1 cellular context compared by ENCODE assay signal in the genomic region with DNA sequence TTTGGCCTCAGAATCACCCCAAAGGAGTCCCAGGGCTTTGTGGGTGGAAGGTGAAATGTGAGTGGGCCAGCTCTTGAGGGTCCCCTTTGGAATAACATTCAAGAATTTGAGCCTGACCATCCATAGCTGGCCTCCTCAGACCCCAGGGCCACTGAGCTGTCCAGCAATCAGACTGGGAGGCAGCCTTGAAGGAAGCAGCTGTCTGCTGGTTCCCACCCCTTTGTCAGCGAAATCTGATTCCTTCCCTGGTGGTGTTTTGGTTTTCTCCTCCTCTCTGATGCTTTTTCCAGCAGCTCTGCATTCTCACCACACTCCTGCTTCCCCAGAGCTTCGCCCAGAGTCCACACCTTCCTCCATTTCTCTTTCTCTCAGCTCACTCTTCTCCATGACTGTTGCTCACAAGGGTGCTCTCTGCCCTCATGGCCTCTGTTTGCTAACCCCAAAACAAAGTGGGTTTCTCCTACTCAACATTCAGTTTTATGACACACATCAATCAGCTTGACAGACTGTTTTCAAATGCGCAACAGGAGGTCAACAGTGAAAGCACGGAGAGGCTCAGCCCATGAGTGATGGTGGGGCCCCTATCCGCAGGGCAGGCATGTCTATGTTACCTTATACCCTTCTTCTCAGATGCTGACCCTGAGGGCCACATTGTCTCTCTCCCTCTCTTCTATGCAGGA.
TF ChIP-seq lines count a peak whose summit lies in the region.

No MANE protein-coding gene starts in this region.

TF ChIP-seq in HEK293, 187 proteins besides CTCF, POLR2A, EP300 and RAD21 (continued from another document and continues in another):
- TF ChIP-seq, protein P1, sequence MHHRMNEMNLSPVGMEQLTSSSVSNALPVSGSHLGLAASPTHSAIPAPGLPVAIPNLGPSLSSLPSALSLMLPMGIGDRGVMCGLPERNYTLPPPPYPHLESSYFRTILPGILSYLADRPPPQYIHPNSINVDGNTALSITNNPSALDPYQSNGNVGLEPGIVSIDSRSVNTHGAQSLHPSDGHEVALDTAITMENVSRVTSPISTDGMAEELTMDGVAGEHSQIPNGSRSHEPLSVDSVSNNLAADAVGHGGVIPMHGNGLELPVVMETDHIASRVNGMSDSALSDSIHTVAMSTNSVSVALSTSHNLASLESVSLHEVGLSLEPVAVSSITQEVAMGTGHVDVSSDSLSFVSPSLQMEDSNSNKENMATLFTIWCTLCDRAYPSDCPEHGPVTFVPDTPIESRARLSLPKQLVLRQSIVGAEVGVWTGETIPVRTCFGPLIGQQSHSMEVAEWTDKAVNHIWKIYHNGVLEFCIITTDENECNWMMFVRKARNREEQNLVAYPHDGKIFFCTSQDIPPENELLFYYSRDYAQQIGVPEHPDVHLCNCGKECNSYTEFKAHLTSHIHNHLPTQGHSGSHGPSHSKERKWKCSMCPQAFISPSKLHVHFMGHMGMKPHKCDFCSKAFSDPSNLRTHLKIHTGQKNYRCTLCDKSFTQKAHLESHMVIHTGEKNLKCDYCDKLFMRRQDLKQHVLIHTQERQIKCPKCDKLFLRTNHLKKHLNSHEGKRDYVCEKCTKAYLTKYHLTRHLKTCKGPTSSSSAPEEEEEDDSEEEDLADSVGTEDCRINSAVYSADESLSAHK (tag by site-specific recombination; IDR thresholded peaks at IDR 0.05): peak; percentile 95
- TF ChIP-seq ZNF302 (tag by site-specific recombination; IDR thresholded peaks at IDR 0.05; ENCODE audit: low read depth) (no peak), ZNF391 (tag by site-specific recombination; IDR thresholded peaks at IDR 0.05; ENCODE audit: borderline replicate concordance, low read depth) (peak; percentile 80; the same call in 1 of the 2 replicates), ZNF837 (tag by site-specific recombination; IDR thresholded peaks at IDR 0.05) (no peak), SCRT1 (tag by site-specific recombination; IDR thresholded peaks at IDR 0.05; ENCODE audit: borderline replicate concordance) (peak; percentile 94), HOXD13 (CRISPR knock-in tag; IDR thresholded peaks at IDR 0.05; ENCODE audit: borderline replicate concordance) (no peak), ZNF324 (tag by site-specific recombination; IDR thresholded peaks at IDR 0.05) (no peak), ZNF423 (tag by site-specific recombination; IDR thresholded peaks at IDR 0.05) (peak; percentile 45; the same call in 1 of the 2 replicates), MYNN (tag by site-specific recombination; IDR thresholded peaks at IDR 0.05; ENCODE audit: borderline replicate concordance) (no peak), ZNF335 (tag by site-specific recombination; conservative IDR thresholded peaks at IDR 0.05) (no peak), ZNF48 (tag by site-specific recombination; IDR thresholded peaks at IDR 0.05) (no peak), ZNF211 (tag by site-specific recombination; IDR thresholded peaks at IDR 0.05; ENCODE audit: low read depth) (no peak), ZNF394 (tag by site-specific recombination; IDR thresholded peaks at IDR 0.05; ENCODE audit: borderline replicate concordance) (peak; percentile 24; the same call in 1 of the 2 replicates), SP3 (tag by site-specific recombination; IDR thresholded peaks at IDR 0.05) (no peak), ZNF660 (tag by site-specific recombination; IDR thresholded peaks at IDR 0.05) (no peak), ZNF175 (tag by site-specific recombination; IDR thresholded peaks at IDR 0.05) (no peak), ZNF274 (IDR thresholded peaks at IDR 0.05; ENCODE audit: low read length) (no peak), ZNF274 (tag by site-specific recombination; IDR thresholded peaks at IDR 0.05; ENCODE audit: borderline replicate concordance) (no peak), GLIS1 (tag by site-specific recombination; IDR thresholded peaks at IDR 0.05) (peak; percentile 46; the same call in 1 of the 2 replicates), ZNF776 (tag by site-specific recombination; IDR thresholded peaks at IDR 0.05; ENCODE audit: borderline replicate concordance) (no peak), ZNF155 (tag by site-specific recombination; IDR thresholded peaks at IDR 0.05) (no peak), ZFP41 (tag by site-specific recombination; IDR thresholded peaks at IDR 0.05; ENCODE audit: borderline replicate concordance) (no peak), RBAK (tag by site-specific recombination; IDR thresholded peaks at IDR 0.05) (no peak), ZSCAN30 (tag by site-specific recombination; IDR thresholded peaks at IDR 0.05) (peak; percentile 46; the same call in 1 of the 2 replicates), ZNF560 (tag by site-specific recombination; IDR thresholded peaks at IDR 0.05; ENCODE audit: borderline replicate concordance) (no peak), ZNF792 (tag by site-specific recombination; IDR thresholded peaks at IDR 0.05) (no peak), ZNF791 (tag by site-specific recombination; IDR thresholded peaks at IDR 0.05) (no peak), ZNF664 (tag by site-specific recombination; IDR thresholded peaks at IDR 0.05) (no peak), ZNF558 (tag by site-specific recombination; IDR thresholded peaks at IDR 0.05) (no peak), WT1 (tag by site-specific recombination; IDR thresholded peaks at IDR 0.05) (peak; percentile 82), ZNF623 (tag by site-specific recombination; IDR thresholded peaks at IDR 0.05) (no peak), ZNF37A (tag by site-specific recombination; IDR thresholded peaks at IDR 0.05) (no peak), KLF10 (tag by site-specific recombination; IDR thresholded peaks at IDR 0.05) (0 out of 2 replicates have a peak, but pooled peaks have one; percentile 33), OSR2 (tag by site-specific recombination; IDR thresholded peaks at IDR 0.05) (peak; percentile 69; the same call in 1 of the 2 replicates), ZNF707 (tag by site-specific recombination; IDR thresholded peaks at IDR 0.05) (no peak), ZNF223 (tag by site-specific recombination; IDR thresholded peaks at IDR 0.05) (no peak), ZNF433 (tag by site-specific recombination; IDR thresholded peaks at IDR 0.05; ENCODE audit: low read depth) (no peak), ZNF114 (tag by site-specific recombination; IDR thresholded peaks at IDR 0.05) (no peak), ZNF530 (tag by site-specific recombination; IDR thresholded peaks at IDR 0.05; ENCODE audit: low read depth) (no peak), ZNF701 (tag by site-specific recombination; IDR thresholded peaks at IDR 0.05) (no peak), ZBTB1 (tag by site-specific recombination; IDR thresholded peaks at IDR 0.05) (peak; percentile 58; the same call in 1 of the 2 replicates), SP7 (tag by site-specific recombination; IDR thresholded peaks at IDR 0.05) (peak; percentile 88)
- TF ChIP-seq, protein P2, sequence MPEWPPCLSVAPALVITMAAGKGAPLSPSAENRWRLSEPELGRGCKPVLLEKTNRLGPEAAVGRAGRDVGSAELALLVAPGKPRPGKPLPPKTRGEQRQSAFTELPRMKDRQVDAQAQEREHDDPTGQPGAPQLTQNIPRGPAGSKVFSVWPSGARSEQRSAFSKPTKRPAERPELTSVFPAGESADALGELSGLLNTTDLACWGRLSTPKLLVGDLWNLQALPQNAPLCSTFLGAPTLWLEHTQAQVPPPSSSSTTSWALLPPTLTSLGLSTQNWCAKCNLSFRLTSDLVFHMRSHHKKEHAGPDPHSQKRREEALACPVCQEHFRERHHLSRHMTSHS (tag by site-specific recombination; IDR thresholded peaks at IDR 0.05): peak; percentile 47; the same call in 1 of the 2 replicates
- TF ChIP-seq, protein P3, sequence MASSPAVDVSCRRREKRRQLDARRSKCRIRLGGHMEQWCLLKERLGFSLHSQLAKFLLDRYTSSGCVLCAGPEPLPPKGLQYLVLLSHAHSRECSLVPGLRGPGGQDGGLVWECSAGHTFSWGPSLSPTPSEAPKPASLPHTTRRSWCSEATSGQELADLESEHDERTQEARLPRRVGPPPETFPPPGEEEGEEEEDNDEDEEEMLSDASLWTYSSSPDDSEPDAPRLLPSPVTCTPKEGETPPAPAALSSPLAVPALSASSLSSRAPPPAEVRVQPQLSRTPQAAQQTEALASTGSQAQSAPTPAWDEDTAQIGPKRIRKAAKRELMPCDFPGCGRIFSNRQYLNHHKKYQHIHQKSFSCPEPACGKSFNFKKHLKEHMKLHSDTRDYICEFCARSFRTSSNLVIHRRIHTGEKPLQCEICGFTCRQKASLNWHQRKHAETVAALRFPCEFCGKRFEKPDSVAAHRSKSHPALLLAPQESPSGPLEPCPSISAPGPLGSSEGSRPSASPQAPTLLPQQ (tag by site-specific recombination; IDR thresholded peaks at IDR 0.05): peak; percentile 93
- TF ChIP-seq, protein P4, sequence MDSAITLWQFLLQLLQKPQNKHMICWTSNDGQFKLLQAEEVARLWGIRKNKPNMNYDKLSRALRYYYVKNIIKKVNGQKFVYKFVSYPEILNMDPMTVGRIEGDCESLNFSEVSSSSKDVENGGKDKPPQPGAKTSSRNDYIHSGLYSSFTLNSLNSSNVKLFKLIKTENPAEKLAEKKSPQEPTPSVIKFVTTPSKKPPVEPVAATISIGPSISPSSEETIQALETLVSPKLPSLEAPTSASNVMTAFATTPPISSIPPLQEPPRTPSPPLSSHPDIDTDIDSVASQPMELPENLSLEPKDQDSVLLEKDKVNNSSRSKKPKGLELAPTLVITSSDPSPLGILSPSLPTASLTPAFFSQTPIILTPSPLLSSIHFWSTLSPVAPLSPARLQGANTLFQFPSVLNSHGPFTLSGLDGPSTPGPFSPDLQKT (IDR thresholded peaks at IDR 0.05; ENCODE audit: borderline replicate concordance, low read depth, low read length): no peak
- TF ChIP-seq, protein P5, sequence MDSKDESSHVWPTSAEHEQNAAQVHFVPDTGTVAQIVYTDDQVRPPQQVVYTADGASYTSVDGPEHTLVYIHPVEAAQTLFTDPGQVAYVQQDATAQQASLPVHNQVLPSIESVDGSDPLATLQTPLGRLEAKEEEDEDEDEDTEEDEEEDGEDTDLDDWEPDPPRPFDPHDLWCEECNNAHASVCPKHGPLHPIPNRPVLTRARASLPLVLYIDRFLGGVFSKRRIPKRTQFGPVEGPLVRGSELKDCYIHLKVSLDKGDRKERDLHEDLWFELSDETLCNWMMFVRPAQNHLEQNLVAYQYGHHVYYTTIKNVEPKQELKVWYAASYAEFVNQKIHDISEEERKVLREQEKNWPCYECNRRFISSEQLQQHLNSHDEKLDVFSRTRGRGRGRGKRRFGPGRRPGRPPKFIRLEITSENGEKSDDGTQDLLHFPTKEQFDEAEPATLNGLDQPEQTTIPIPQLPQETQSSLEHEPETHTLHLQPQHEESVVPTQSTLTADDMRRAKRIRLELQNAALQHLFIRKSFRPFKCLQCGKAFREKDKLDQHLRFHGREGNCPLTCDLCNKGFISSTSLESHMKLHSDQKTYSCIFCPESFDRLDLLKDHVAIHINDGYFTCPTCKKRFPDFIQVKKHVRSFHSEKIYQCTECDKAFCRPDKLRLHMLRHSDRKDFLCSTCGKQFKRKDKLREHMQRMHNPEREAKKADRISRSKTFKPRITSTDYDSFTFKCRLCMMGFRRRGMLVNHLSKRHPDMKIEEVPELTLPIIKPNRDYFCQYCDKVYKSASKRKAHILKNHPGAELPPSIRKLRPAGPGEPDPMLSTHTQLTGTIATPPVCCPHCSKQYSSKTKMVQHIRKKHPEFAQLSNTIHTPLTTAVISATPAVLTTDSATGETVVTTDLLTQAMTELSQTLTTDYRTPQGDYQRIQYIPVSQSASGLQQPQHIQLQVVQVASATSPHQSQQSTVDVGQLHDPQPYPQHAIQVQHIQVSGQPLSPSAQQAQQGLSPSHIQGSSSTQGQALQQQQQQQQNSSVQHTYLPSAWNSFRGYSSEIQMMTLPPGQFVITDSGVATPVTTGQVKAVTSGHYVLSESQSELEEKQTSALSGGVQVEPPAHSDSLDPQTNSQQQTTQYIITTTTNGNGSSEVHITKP (tag by site-specific recombination; IDR thresholded peaks at IDR 0.05): peak; percentile 56; the same call in 1 of the 2 replicates
- TF ChIP-seq, protein P6, sequence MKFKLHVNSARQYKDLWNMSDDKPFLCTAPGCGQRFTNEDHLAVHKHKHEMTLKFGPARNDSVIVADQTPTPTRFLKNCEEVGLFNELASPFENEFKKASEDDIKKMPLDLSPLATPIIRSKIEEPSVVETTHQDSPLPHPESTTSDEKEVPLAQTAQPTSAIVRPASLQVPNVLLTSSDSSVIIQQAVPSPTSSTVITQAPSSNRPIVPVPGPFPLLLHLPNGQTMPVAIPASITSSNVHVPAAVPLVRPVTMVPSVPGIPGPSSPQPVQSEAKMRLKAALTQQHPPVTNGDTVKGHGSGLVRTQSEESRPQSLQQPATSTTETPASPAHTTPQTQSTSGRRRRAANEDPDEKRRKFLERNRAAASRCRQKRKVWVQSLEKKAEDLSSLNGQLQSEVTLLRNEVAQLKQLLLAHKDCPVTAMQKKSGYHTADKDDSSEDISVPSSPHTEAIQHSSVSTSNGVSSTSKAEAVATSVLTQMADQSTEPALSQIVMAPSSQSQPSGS (tag by site-specific recombination; IDR thresholded peaks at IDR 0.05; ENCODE audit: low read depth): no peak
- TF ChIP-seq, protein P7, sequence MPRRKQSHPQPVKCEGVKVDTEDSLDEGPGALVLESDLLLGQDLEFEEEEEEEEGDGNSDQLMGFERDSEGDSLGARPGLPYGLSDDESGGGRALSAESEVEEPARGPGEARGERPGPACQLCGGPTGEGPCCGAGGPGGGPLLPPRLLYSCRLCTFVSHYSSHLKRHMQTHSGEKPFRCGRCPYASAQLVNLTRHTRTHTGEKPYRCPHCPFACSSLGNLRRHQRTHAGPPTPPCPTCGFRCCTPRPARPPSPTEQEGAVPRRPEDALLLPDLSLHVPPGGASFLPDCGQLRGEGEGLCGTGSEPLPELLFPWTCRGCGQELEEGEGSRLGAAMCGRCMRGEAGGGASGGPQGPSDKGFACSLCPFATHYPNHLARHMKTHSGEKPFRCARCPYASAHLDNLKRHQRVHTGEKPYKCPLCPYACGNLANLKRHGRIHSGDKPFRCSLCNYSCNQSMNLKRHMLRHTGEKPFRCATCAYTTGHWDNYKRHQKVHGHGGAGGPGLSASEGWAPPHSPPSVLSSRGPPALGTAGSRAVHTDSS (tag by site-specific recombination; IDR thresholded peaks at IDR 0.05): no peak
- TF ChIP-seq, protein P8, sequence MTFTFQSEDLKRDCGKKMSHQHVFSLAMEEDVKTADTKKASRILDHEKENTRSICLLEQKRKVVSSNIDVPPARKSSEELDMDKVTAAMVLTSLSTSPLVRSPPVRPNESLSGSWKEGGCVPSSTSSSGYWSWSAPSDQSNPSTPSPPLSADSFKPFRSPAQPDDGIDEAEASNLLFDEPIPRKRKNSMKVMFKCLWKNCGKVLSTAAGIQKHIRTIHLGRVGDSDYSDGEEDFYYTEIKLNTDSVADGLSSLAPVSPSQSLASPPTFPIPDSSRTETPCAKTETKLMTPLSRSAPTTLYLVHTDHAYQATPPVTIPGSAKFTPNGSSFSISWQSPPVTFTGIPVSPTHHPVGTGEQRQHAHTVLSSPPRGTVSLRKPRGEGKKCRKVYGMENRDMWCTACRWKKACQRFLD (tag by site-specific recombination; IDR thresholded peaks at IDR 0.05): no peak
- TF ChIP-seq, protein P9, sequence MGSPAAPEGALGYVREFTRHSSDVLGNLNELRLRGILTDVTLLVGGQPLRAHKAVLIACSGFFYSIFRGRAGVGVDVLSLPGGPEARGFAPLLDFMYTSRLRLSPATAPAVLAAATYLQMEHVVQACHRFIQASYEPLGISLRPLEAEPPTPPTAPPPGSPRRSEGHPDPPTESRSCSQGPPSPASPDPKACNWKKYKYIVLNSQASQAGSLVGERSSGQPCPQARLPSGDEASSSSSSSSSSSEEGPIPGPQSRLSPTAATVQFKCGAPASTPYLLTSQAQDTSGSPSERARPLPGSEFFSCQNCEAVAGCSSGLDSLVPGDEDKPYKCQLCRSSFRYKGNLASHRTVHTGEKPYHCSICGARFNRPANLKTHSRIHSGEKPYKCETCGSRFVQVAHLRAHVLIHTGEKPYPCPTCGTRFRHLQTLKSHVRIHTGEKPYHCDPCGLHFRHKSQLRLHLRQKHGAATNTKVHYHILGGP (tag by site-specific recombination; IDR thresholded peaks at IDR 0.05): 0 out of 2 replicates have a peak, but pooled peaks have one; percentile 18
